ENCODE assay signal across 8 cellular contexts in the genomic region with DNA sequence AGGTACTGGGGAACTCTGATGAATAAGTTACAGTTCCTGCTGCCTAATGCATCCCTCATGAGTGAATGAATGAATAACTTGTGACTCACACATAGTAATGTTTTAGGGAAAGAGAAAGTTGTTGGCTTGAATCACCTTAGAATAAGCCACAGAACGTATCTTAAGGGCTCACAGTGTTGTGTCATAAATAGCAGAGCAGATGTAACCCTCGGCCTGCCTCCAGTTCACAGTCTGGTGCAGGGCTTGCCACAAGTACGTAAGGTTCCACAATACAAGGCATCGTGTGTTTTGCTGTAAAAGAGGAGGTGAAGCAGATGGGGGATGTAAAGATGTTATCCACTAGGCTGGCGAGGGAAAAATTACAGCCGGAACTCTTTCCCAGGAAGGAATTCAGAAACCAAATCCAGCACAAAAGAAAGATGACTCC.
DNase-seq lines count a peak whose midpoint lies in the region; ATAC-seq and TF ChIP-seq lines count a peak whose summit lies in the region.

No MANE protein-coding gene starts in this region.

- no peak overlapping the region for H4K8ac ChIP-seq in mesendoderm (ENCODE audit: low read depth, low read length)

- no peaks in the 10 kb centered on the region for H3K79me2 ChIP-seq in mesendoderm (ENCODE audit: control insufficient read depth, insufficient read depth, low read length)

- no peak for TF ChIP-seq CTCF in body of pancreas (IDR thresholded peaks at IDR 0.05)

- no peaks in the 10 kb centered on the region for H3K79me1 ChIP-seq in mesendoderm (ENCODE audit: low read length)

- no peak overlapping the region for H2BK120ac ChIP-seq in mesendoderm (ENCODE audit: low read depth, low read length)

- no peak for TF ChIP-seq POLR2A in body of pancreas (IDR thresholded peaks at IDR 0.05)

- H2BK5ac ChIP-seq in mesendoderm (ENCODE audit: low read length): no peak overlapping the region

- no peak overlapping the region for H4K5ac ChIP-seq in mesendoderm (ENCODE audit: low read length)

- DNase-seq in DMS 273 (lab: John Stamatoyannopoulos, UW; ENCODE audit: unreplicated experiment) (peak; percentile 87), body of pancreas (peak in 2 of 4 donors; percentile 8 to 11), mesendoderm (peak; percentile 20), SHP77 treated with DMSO at 0.1 percent for 48 hours (lab: John Stamatoyannopoulos, UW) (no peak), mucosa of gallbladder (ENCODE audit: low spot score) (no peak)

- no peak overlapping the region for H3K4ac ChIP-seq in mesendoderm (ENCODE audit: low read depth, low read length)

- no peak overlapping the region for H3K4me2 ChIP-seq in mesendoderm (ENCODE audit: low read length)

- 59 to 65% methylated on average over 6 of the region's 6 CpGs for WGBS in body of pancreas, 2 donors
- no CpG with 5 or more reads among the region's 6 CpGs for WGBS in mesendoderm (ENCODE audit: extremely low coverage, insufficient coverage, low lambda C conversion rate)

- ATAC-seq in HG03196 (IDR thresholded peaks at IDR 0.05; ENCODE audit: unreplicated experiment): peak; percentile 91
- peak; percentile 18 for ATAC-seq in body of pancreas
- no peak for ATAC-seq in GM21528 (IDR thresholded peaks at IDR 0.05; ENCODE audit: low FRiP score, unreplicated experiment)
- ATAC-seq in GM21515 (IDR thresholded peaks at IDR 0.05; ENCODE audit: unreplicated experiment): no peak

- no peak overlapping the region for H3K23ac ChIP-seq in mesendoderm (ENCODE audit: low read length)

- intact Hi-C loops in body of pancreas (cut with DNase I): no loop called here

- H3K27ac ChIP-seq in body of pancreas: no peak overlapping the region
- H3K27ac ChIP-seq in mesendoderm (ENCODE audit: low read depth, low read length): no peak overlapping the region

- no peak overlapping the region for H3K4me3 ChIP-seq in body of pancreas
- no peak overlapping the region for H3K4me3 ChIP-seq in mesendoderm (ENCODE audit: low read length)

- H2BK15ac ChIP-seq in mesendoderm (replicated peaks; ENCODE audit: low read depth): no peak overlapping the region

- H3K56ac ChIP-seq in mesendoderm (ENCODE audit: low read length): no peak overlapping the region

- no peak overlapping the region for H3K18ac ChIP-seq in mesendoderm (ENCODE audit: low read length)

- H3K9ac ChIP-seq in mesendoderm (ENCODE audit: low read length): no peak overlapping the region

- no peaks in the 10 kb centered on the region for H3K36me3 ChIP-seq in body of pancreas (replicated peaks in 1 of 2; ENCODE audit: insufficient read depth in 1 of 2, low read depth in 2 of 2)
- no peaks in the 10 kb centered on the region for H3K36me3 ChIP-seq in mesendoderm (ENCODE audit: control insufficient read depth, insufficient read depth, low read length)

- H3K9me3 ChIP-seq in body of pancreas: no peaks in the 10 kb centered on the region

- H3K4me1 ChIP-seq in body of pancreas: no peaks in the 10 kb centered on the region
- no peaks in the 10 kb centered on the region for H3K4me1 ChIP-seq in mesendoderm (ENCODE audit: control insufficient read depth, low read depth, low read length)

- no peak overlapping the region for H2AK5ac ChIP-seq in mesendoderm (ENCODE audit: low read length)

- no peaks in the 10 kb centered on the region for H3K27me3 ChIP-seq in body of pancreas
- H3K27me3 ChIP-seq in mesendoderm (ENCODE audit: insufficient read depth, low read length, poor library complexity): no peaks in the 10 kb centered on the region

Comparison
In these comparisons a context has a peak if more than half of its experiments do, and no peak if none do; other contexts are left out.
1. DNase-seq: peak in DMS 273 (single experiment) and mesendoderm (single experiment); none in SHP77 treated with DMSO at 0.1 percent for 48 hours (single experiment) and mucosa of gallbladder (single experiment).
2. ATAC-seq: peak in HG03196 (single experiment) and body of pancreas (single experiment); none in GM21528 (single experiment) and GM21515 (single experiment).